ENCODE assay signal across 8 cellular contexts in the genomic region with DNA sequence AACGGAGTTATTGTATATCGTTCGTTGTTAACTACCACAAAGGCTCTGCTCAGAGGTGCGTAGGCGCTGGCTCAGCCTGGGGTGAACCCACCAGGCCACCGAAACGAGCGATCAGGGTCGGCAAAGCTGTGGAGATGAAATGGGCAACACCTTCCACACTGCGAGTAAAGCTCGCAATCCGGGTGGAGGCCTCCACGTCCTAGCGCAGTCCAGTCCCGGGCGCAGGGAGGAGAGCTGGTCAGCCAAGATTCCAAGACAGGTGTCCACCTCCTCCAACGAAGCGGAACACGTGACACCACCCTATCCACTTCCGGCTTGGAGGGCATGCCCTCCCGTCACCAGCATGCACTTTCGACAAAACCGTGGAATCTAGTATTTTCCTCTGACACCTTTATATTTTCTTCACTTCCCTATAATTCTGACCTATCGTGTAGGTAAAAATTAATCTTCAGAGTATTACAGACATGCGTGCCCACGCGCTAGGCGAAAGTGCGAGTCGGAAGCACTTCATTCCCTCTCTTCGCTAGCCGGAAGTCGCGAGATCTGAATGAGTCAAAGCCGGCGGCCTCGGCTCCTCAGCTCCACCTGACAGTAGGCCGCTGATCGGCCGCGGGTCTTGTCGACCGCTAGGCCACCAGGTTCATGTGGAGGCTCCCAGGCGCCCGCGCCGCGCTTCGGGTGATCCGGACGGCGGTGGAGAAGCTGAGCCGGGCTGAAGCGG. TPM values are rescaled to one million over a fixed set of nuclear protein-coding genes. Genes with fewer than 3 reads are reported as not detected.
A peak's percentile ranks its signal among the peaks of the same experiment; 100 is the strongest.
DNase-seq lines count a peak whose midpoint lies in the region; ATAC-seq and TF ChIP-seq lines count a peak whose summit lies in the region.

Gene PDE12 (plus strand): TSS at position 537 of the 721 bp plus-strand sequence. CDS start 106 bp downstream, at position 643.

- POLR2A ChIA-PET in activated CD4-positive, alpha-beta T cell treated with anti-CD3 and anti-CD28 coated beads for 36 hours (lab: Charles Lee), result interaction anchor here (0.7 to 4.1 kb wide), 7 partner anchors 10 to 259 kb away, joined by 3 to 30 read pairs (median 4); partner anchors contain the start of gene ARF4

- CTCF ChIA-PET in activated CD4-positive, alpha-beta T cell treated with anti-CD3 and anti-CD28 coated beads for 36 hours (lab: Charles Lee), result interaction anchor here (0.8 to 2.7 kb wide), 4 partner anchors 9 to 158 kb away, joined by 3 to 10 read pairs (median 4); partner anchors contain the start of gene ARF4

- no peaks in the 10 kb centered on the region for H3K9me3 Mint-ChIP-seq in activated CD4-positive, alpha-beta T cell treated with anti-CD3 and anti-CD28 coated beads for 36 hours (ENCODE audit: low read depth)

- peak within 1 kb of the TSS; percentile 100 for H3K27ac Mint-ChIP-seq in activated CD4-positive, alpha-beta T cell treated with anti-CD3 and anti-CD28 coated beads for 36 hours

- no peak for TF ChIP-seq CTCF in choroid plexus epithelial cell (conservative IDR thresholded peaks at IDR 0.05; ENCODE audit: low read depth, low read length)

- DNase-seq in Ammon's horn (ENCODE audit: low spot score) (peak; percentile 93), NCI-H524 (lab: John Stamatoyannopoulos, UW) (peak; percentile 81 to 86), choroid plexus epithelial cell (ENCODE audit: low read depth) (peak; percentile 93), kidney tubule cell (ENCODE audit: low spot score) (peak; percentile 95)
- DNase-seq in activated CD4-positive, alpha-beta T cell treated with anti-CD3 and anti-CD28 coated beads for 36 hours, result peak; percentile 91
- peak; percentile 40 to 64 for DNase-seq in stimulated activated CD4-positive, alpha-beta T cell treated with anti-CD3 and anti-CD28 coated beads, Interleukin-1b, Interleukin-23, amount 100 ng/mL, for 1 hour (ENCODE audit: low read depth in 2 of 2)

- H3K4me3 Mint-ChIP-seq in activated CD4-positive, alpha-beta T cell treated with anti-CD3 and anti-CD28 coated beads for 36 hours, result peak within 1 kb of the TSS; percentile 91

- intact Hi-C loops in activated CD4-positive, alpha-beta T cell treated with anti-CD3 and anti-CD28 coated beads for 36 hours (cut with DNase I, micrococcal nuclease), result loop anchor here (1.0 to 10.0 kb wide), 10 partner anchors 41 to 876 kb away; partner anchors contain the start of genes DENND6A (in 2 of the 2), ABHD6 (in 1 of the 2), APPL1 (in 1 of the 2) and ARF4 (in 1 of the 2)

- H3K4me3 ChIP-seq in choroid plexus epithelial cell (ENCODE audit: low read depth, low read length), result peak within 1 kb of the TSS; percentile 95

- peaks cover 29% of the 10 kb centered on the region for H3K4me1 Mint-ChIP-seq in activated CD4-positive, alpha-beta T cell treated with anti-CD3 and anti-CD28 coated beads for 36 hours

- ATAC-seq in GM19043 (IDR thresholded peaks at IDR 0.05; ENCODE audit: low read depth, unreplicated experiment) (peak; percentile 74), HG03354 (IDR thresholded peaks at IDR 0.05; ENCODE audit: poor library complexity, severe bottlenecking, unreplicated experiment) (peak; percentile 90)
- peak; percentile 82 for ATAC-seq in activated CD4-positive, alpha-beta T cell treated with anti-CD3 and anti-CD28 coated beads for 36 hours

- H3K27me3 Mint-ChIP-seq in activated CD4-positive, alpha-beta T cell treated with anti-CD3 and anti-CD28 coated beads for 36 hours, result no peaks in the 10 kb centered on the region

- peaks cover 27% of the 10 kb centered on the region for H3K36me3 Mint-ChIP-seq in activated CD4-positive, alpha-beta T cell treated with anti-CD3 and anti-CD28 coated beads for 36 hours (ENCODE audit: low read depth)

RNA-seq across cellular contexts. Expression of gene PDE12, which starts in this region (rescaled TPM):
- 10 to 100 TPM; 19.2 to 19.9 TPM for total RNA-seq in activated CD4-positive, alpha-beta T cell treated with anti-CD3 and anti-CD28 coated beads for 36 hours

Comparison
In these comparisons a context has a peak if more than half of its experiments do, and no peak if none do; other contexts are left out.
1. Peak in every context shown above with its lines: DNase-seq, ATAC-seq and H3K4me3 ChIP-seq.